In the genomic region with DNA sequence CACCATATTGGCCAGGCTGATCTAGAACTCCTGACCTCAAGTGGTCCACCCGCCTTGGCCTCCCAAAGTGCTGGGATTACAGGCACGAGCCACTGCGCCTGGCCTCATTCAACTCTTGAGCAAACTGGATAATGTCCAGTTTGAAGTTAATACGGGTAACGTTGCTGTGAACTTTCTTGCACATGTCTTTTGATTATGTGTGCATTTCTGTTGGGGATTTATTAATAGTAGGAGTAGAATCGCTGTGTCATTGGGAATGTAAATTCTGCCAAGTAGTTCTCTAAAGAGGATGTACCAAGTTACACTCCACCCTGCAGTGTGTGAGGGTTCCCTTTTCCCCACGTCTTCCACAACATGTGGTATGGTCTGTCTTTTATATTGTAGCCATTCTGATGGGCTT, we compare ENCODE assay signal across 1 cellular context.
TF ChIP-seq lines count a peak whose summit lies in the region.

No MANE protein-coding gene starts in this region.

TF ChIP-seq in K562, 482 proteins besides CTCF, POLR2A, EP300 and RAD21 (continued from another document and continues in another):
- TF ChIP-seq THRA (IDR thresholded peaks at IDR 0.05) (no peak), ZBTB49 (CRISPR knock-in tag; IDR thresholded peaks at IDR 0.05; ENCODE audit: borderline replicate concordance) (no peak), HINFP (tag; conservative IDR thresholded peaks at IDR 0.05; ENCODE audit: low read depth) (no peak), ID3 (CRISPR knock-in tag; IDR thresholded peaks at IDR 0.05) (no peak), ID3 (tag; IDR thresholded peaks at IDR 0.05) (no peak), ARID3A (IDR thresholded peaks at IDR 0.05; ENCODE audit: borderline replicate concordance, low read depth, low read length) (no peak), NR1H2 (CRISPR knock-in tag; IDR thresholded peaks at IDR 0.05) (no peak), CHD2 (IDR thresholded peaks at IDR 0.05; ENCODE audit: low read depth, low read length) (no peak), ZSCAN29 (IDR thresholded peaks at IDR 0.05) (no peak), ZKSCAN3 (CRISPR knock-in tag; IDR thresholded peaks at IDR 0.05) (no peak), PHF20 (IDR thresholded peaks at IDR 0.05; ENCODE audit: partially characterized antibody) (no peak), FOS (IDR thresholded peaks at IDR 0.05; ENCODE audit: extremely low read depth, insufficient read length) (no peak), POU5F1 (IDR thresholded peaks at IDR 0.05; ENCODE audit: borderline replicate concordance, low read depth, low read length, partially characterized antibody) (no peak), THAP12 (CRISPR knock-in tag; IDR thresholded peaks at IDR 0.05) (no peak), SPI1 (IDR thresholded peaks at IDR 0.05; ENCODE audit: borderline replicate concordance, low read depth, low read length) (peak; percentile 7; the same call in 1 of the 2 replicates), REST (CRISPR knock-in tag; IDR thresholded peaks at IDR 0.05; ENCODE audit: low read depth) (no peak)
- TF ChIP-seq, protein P1, sequence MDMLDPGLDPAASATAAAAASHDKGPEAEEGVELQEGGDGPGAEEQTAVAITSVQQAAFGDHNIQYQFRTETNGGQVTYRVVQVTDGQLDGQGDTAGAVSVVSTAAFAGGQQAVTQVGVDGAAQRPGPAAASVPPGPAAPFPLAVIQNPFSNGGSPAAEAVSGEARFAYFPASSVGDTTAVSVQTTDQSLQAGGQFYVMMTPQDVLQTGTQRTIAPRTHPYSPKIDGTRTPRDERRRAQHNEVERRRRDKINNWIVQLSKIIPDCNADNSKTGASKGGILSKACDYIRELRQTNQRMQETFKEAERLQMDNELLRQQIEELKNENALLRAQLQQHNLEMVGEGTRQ (CRISPR knock-in tag; IDR thresholded peaks at IDR 0.05): no peak
- TF ChIP-seq, protein P2, sequence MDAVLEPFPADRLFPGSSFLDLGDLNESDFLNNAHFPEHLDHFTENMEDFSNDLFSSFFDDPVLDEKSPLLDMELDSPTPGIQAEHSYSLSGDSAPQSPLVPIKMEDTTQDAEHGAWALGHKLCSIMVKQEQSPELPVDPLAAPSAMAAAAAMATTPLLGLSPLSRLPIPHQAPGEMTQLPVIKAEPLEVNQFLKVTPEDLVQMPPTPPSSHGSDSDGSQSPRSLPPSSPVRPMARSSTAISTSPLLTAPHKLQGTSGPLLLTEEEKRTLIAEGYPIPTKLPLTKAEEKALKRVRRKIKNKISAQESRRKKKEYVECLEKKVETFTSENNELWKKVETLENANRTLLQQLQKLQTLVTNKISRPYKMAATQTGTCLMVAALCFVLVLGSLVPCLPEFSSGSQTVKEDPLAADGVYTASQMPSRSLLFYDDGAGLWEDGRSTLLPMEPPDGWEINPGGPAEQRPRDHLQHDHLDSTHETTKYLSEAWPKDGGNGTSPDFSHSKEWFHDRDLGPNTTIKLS (IDR thresholded peaks at IDR 0.05; ENCODE audit: borderline replicate concordance, low read depth): no peak
- TF ChIP-seq, protein P3, sequence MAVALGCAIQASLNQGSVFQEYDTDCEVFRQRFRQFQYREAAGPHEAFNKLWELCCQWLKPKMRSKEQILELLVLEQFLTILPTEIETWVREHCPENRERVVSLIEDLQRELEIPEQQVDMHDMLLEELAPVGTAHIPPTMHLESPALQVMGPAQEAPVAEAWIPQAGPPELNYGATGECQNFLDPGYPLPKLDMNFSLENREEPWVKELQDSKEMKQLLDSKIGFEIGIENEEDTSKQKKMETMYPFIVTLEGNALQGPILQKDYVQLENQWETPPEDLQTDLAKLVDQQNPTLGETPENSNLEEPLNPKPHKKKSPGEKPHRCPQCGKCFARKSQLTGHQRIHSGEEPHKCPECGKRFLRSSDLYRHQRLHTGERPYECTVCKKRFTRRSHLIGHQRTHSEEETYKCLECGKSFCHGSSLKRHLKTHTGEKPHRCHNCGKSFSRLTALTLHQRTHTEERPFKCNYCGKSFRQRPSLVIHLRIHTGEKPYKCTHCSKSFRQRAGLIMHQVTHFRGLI (CRISPR knock-in tag; IDR thresholded peaks at IDR 0.05): no peak
- TF ChIP-seq, protein P4, sequence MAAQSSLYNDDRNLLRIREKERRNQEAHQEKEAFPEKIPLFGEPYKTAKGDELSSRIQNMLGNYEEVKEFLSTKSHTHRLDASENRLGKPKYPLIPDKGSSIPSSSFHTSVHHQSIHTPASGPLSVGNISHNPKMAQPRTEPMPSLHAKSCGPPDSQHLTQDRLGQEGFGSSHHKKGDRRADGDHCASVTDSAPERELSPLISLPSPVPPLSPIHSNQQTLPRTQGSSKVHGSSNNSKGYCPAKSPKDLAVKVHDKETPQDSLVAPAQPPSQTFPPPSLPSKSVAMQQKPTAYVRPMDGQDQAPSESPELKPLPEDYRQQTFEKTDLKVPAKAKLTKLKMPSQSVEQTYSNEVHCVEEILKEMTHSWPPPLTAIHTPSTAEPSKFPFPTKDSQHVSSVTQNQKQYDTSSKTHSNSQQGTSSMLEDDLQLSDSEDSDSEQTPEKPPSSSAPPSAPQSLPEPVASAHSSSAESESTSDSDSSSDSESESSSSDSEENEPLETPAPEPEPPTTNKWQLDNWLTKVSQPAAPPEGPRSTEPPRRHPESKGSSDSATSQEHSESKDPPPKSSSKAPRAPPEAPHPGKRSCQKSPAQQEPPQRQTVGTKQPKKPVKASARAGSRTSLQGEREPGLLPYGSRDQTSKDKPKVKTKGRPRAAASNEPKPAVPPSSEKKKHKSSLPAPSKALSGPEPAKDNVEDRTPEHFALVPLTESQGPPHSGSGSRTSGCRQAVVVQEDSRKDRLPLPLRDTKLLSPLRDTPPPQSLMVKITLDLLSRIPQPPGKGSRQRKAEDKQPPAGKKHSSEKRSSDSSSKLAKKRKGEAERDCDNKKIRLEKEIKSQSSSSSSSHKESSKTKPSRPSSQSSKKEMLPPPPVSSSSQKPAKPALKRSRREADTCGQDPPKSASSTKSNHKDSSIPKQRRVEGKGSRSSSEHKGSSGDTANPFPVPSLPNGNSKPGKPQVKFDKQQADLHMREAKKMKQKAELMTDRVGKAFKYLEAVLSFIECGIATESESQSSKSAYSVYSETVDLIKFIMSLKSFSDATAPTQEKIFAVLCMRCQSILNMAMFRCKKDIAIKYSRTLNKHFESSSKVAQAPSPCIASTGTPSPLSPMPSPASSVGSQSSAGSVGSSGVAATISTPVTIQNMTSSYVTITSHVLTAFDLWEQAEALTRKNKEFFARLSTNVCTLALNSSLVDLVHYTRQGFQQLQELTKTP (IDR thresholded peaks at IDR 0.05; ENCODE audit: low read depth in 1 of 2, partially characterized antibody in 2 of 2): no peak
- TF ChIP-seq, protein P5, sequence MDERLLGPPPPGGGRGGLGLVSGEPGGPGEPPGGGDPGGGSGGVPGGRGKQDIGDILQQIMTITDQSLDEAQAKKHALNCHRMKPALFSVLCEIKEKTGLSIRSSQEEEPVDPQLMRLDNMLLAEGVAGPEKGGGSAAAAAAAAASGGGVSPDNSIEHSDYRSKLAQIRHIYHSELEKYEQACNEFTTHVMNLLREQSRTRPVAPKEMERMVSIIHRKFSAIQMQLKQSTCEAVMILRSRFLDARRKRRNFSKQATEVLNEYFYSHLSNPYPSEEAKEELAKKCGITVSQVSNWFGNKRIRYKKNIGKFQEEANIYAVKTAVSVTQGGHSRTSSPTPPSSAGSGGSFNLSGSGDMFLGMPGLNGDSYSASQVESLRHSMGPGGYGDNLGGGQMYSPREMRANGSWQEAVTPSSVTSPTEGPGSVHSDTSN (CRISPR knock-in tag; IDR thresholded peaks at IDR 0.05; ENCODE audit: low read depth): no peak
- TF ChIP-seq, protein P5 (tag; conservative IDR thresholded peaks at IDR 0.05; ENCODE audit: low read depth): no peak
